ENCODE assay signal across 8 cellular contexts in the genomic region with DNA sequence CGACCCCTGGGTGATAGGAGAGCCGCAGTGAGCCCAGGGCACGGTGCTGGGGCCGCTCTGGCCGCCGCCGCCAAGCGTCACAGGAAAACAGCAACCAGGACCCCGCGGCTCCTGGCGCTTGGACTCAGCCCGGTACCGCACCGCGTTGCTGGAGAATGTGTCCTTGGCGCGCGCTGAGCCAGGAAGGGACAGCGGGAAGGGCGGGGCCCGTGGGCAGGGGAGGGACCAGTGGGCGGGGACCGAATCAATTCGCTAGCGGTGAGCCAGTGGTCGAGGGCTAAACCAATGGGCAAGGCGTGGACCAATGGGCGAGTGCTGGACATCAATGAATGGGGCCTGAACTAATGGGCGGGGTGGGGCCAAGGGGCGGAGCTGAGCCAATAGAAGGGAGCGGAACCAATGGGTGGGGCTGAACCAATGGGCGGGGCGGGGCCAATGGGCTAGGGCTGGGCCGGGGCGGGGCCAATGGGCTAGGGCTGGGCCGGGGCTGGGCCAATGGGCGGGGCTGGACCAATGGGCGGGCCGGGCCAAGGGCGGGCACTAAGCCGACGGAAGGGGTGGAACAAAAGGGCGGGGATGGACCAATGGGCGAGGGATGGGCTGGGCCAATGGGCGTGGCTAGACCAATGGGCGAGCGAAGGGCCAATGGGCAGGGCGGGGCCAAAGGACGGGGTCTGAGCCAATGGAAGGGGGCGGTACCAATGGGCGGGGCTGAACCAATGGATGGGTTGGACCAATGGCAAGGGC. TPM values are rescaled to one million over a fixed set of nuclear protein-coding genes. Genes with fewer than 3 reads are reported as not detected.
DNase-seq lines count a peak whose midpoint lies in the region; ATAC-seq and TF ChIP-seq lines count a peak whose summit lies in the region.

No MANE protein-coding gene starts in this region.

- peaks cover 7% of the 10 kb centered on the region for H3K79me1 ChIP-seq in trophoblast cell (ENCODE audit: low read length)

- no peaks in the 10 kb centered on the region for H3K36me3 Mint-ChIP-seq in type B pancreatic cell

- H2BK120ac ChIP-seq in trophoblast cell (ENCODE audit: insufficient read depth, low read length, poor library complexity): peak overlapping the region; percentile 45

- no peak overlapping the region for H2BK12ac ChIP-seq in trophoblast cell (ENCODE audit: low read length)

- H4K12ac ChIP-seq in trophoblast cell (ENCODE audit: low read depth, low read length): peak overlapping the region; percentile 65

- H3K18ac ChIP-seq in trophoblast cell (ENCODE audit: low read length): peak overlapping the region; percentile 51

- H3K4me2 ChIP-seq in SU-DHL-6 (ENCODE audit: low read depth, low read length, poor library complexity, severe bottlenecking) (peak overlapping the region; percentile 87), trophoblast cell (ENCODE audit: low read length) (peak overlapping the region; percentile 66)

- peak overlapping the region; percentile 72 for H3K4me3 ChIP-seq in SU-DHL-6 (ENCODE audit: insufficient read depth, low read length, poor library complexity, severe bottlenecking)
- peak overlapping the region; percentile 89 for H3K4me3 ChIP-seq in adipocyte (ENCODE audit: low read length)
- H3K4me3 ChIP-seq in heart left ventricle: peak overlapping the region; percentile 64 to 96 (median 81)
- peak overlapping the region; percentile 65 for H3K4me3 ChIP-seq in trophoblast cell (ENCODE audit: low read depth, low read length)

- no peak overlapping the region for H2BK5ac ChIP-seq in trophoblast cell (ENCODE audit: low read depth, low read length, poor library complexity)

- H3K27me3 ChIP-seq in SU-DHL-6 (ENCODE audit: low read length) (no peaks in the 10 kb centered on the region), adipocyte (replicated peaks; ENCODE audit: control insufficient read depth, insufficient read depth, low read length) (no peaks in the 10 kb centered on the region), heart left ventricle (no peaks in the 10 kb centered on the region), trophoblast cell (ENCODE audit: insufficient read depth, low read length) (no peaks in the 10 kb centered on the region)

- DNase-seq in GM10248 (ENCODE audit: extremely low spot score) (peak; percentile 100), NCI-H1105 treated with DMSO at 0.1 percent for 48 hours (lab: John Stamatoyannopoulos, UW) (peak; percentile 91), adipocyte (ENCODE audit: low read depth) (peak; percentile 100), heart left ventricle (peak; percentile 99 to 100 (median 99)), trophoblast cell (peak; percentile 99), type B pancreatic cell (ENCODE audit: extremely low spot score, unreplicated experiment) (peak; percentile 97)

- H3K9ac ChIP-seq in SU-DHL-6 (ENCODE audit: low read length) (peak overlapping the region; percentile 80), adipocyte (ENCODE audit: low read length) (peak overlapping the region; percentile 90), trophoblast cell (ENCODE audit: low read length) (no peak overlapping the region)

- no peak overlapping the region for H3K4ac ChIP-seq in trophoblast cell (ENCODE audit: low read depth, low read length)

- no peaks in the 10 kb centered on the region for H3K27me3 Mint-ChIP-seq in type B pancreatic cell

- H3K9me2 ChIP-seq in SU-DHL-6 (replicated peaks; ENCODE audit: insufficient read depth, low read length): no peaks in the 10 kb centered on the region

- peaks cover 11% of the 10 kb centered on the region for H3K4me1 Mint-ChIP-seq in type B pancreatic cell (ENCODE audit: unreplicated experiment)

- peak overlapping the region; percentile 92 for H3K27ac Mint-ChIP-seq in type B pancreatic cell

- whole genome bisulfite sequencing in heart left ventricle, 4 donors: 1% methylated on average over 36 to 51 of the region's 51 CpGs
- no CpG with 5 or more reads among the region's 51 CpGs for WGBS in trophoblast cell (ENCODE audit: extremely low coverage, insufficient coverage, insufficient read length)

- CTCF ChIA-PET in GM10248 (lab: Yijun Ruan, JAX): interaction anchor here (0.9 to 2.7 kb wide), 13 partner anchors 13 to 67 kb away, joined by 3 to 9 read pairs (median 4); partner anchors contain the start of gene FLYWCH2

- peak overlapping the region; percentile 72 for H3K27ac ChIP-seq in SU-DHL-6 (ENCODE audit: low read depth, low read length)
- H3K27ac ChIP-seq in heart left ventricle: peak overlapping the region; percentile 91 to 100 (median 97)
- H3K27ac ChIP-seq in trophoblast cell (ENCODE audit: low read depth, low read length): no peak overlapping the region

- no peaks in the 10 kb centered on the region for H3K9me3 Mint-ChIP-seq in type B pancreatic cell

- peak overlapping the region; percentile 1 for H2AFZ ChIP-seq in SU-DHL-6 (ENCODE audit: low read depth, low read length, severe bottlenecking)
- H2AFZ ChIP-seq in trophoblast cell (ENCODE audit: insufficient read depth, low read length, poor library complexity): peak overlapping the region; percentile 80

- H3K79me2 ChIP-seq in SU-DHL-6 (ENCODE audit: insufficient read depth, low read length): no peaks in the 10 kb centered on the region
- H3K79me2 ChIP-seq in trophoblast cell (ENCODE audit: control insufficient read depth, insufficient read depth, low read length, poor library complexity): peaks cover 5% of the 10 kb centered on the region

- H3K4me1 ChIP-seq in adipocyte (ENCODE audit: control insufficient read depth, insufficient read depth, low read length) (peaks cover 13% of the 10 kb centered on the region), heart left ventricle (peaks cover 0 to 23% (median 12%) of the 10 kb centered on the region in 12 donors), trophoblast cell (ENCODE audit: control insufficient read depth in 1 of 2, insufficient read depth in 2 of 2, low read length in 2 of 2) (peaks cover 0 to 2% of the 10 kb centered on the region in 2 experiments)

- H4K8ac ChIP-seq in trophoblast cell (ENCODE audit: low read depth, low read length): peak overlapping the region; percentile 72

- H4K20me1 ChIP-seq in SU-DHL-6 (ENCODE audit: low read depth, low read length): no peaks in the 10 kb centered on the region

- peak overlapping the region; percentile 64 for H2AK5ac ChIP-seq in trophoblast cell (ENCODE audit: low read length)

- POLR2A ChIA-PET in GM10248 (lab: Yijun Ruan, JAX): interaction anchor here (0.6 to 1.1 kb wide), 5 partner anchors 9 to 152 kb away, joined by 3 to 9 read pairs (median 3); partner anchors contain the start of gene FLYWCH2

- no peaks in the 10 kb centered on the region for H3K36me3 ChIP-seq in SU-DHL-6 (ENCODE audit: low read length)
- peaks cover 5% of the 10 kb centered on the region for H3K36me3 ChIP-seq in adipocyte (ENCODE audit: control insufficient read depth, insufficient read depth, low read length, severe bottlenecking)
- peaks cover 0 to 4% (median 0%) of the 10 kb centered on the region in 9 donors for H3K36me3 ChIP-seq in heart left ventricle
- H3K36me3 ChIP-seq in trophoblast cell (ENCODE audit: control insufficient read depth in 1 of 2, insufficient read depth in 2 of 2, low read length in 2 of 2): no peaks in the 10 kb centered on the region

- H3K14ac ChIP-seq in trophoblast cell (ENCODE audit: low read length): peak overlapping the region; percentile 87

- H3K23ac ChIP-seq in trophoblast cell (ENCODE audit: low read length): no peak overlapping the region

- H3K4me3 Mint-ChIP-seq in type B pancreatic cell: peak overlapping the region; percentile 98

- TF ChIP-seq CTCF in GM10248 (IDR thresholded peaks at IDR 0.05; ENCODE audit: control extremely low read depth, extremely low read depth, low read depth, missing control alignments) (no peak), SU-DHL-6 (IDR thresholded peaks at IDR 0.05; ENCODE audit: insufficient read depth, low read length, poor library complexity, severe bottlenecking) (no peak), heart left ventricle (IDR thresholded peaks at IDR 0.05) (no peak), type B pancreatic cell (conservative IDR thresholded peaks at IDR 0.05) (no peak)

- H3F3A ChIP-seq in SU-DHL-6 (ENCODE audit: insufficient read depth): peaks cover 9% of the 10 kb centered on the region

- intact Hi-C loops in heart left ventricle (cut with DNase I): loop anchor here in 9 of 10 donors (2.0 kb wide), 3 partner anchors 15 to 31 kb away; partner anchors contain the start of gene FLYWCH2 (in 8 of the 9)

- H4K91ac ChIP-seq in trophoblast cell (ENCODE audit: low read depth, low read length): peak overlapping the region; percentile 45

- ATAC-seq in HG02610 (IDR thresholded peaks at IDR 0.05; ENCODE audit: unreplicated experiment): peak; percentile 78
- peak; percentile 88 to 93 (median 91) for ATAC-seq in heart left ventricle

- no peaks in the 10 kb centered on the region for H3K9me3 ChIP-seq in SU-DHL-6 (ENCODE audit: insufficient read depth, low read length)
- H3K9me3 ChIP-seq in adipocyte (ENCODE audit: control insufficient read depth, low read length): no peaks in the 10 kb centered on the region
- no peaks in the 10 kb centered on the region for H3K9me3 ChIP-seq in heart left ventricle
- H3K9me3 ChIP-seq in trophoblast cell (ENCODE audit: insufficient read depth, low read depth, low read length): peaks cover 3% of the 10 kb centered on the region

- peak; percentile 96 to 99 for TF ChIP-seq POLR2A in heart left ventricle (IDR thresholded peaks at IDR 0.05)

RNA-seq across cellular contexts. Expression of gene FLYWCH1, which starts 6.3 kb away (rescaled TPM):
- total RNA-seq in heart left ventricle (10 to 100 TPM; 26.3 to 48.4 (median 34.2) TPM), type B pancreatic cell (ENCODE audit: low replicate concordance) (17.8 and 28.6 TPM in 2 replicates)
- 10 to 100 TPM; 28.3 to 29.1 TPM for polyA plus RNA-seq in heart left ventricle
- polyA plus RNA-seq in trophoblast cell (2013): 9.8 and 9.9 TPM in 2 replicates

RNA-seq across cellular contexts. Expression of gene FLYWCH2, which starts 22.4 kb away (rescaled TPM):
- 10 to 100 TPM; 20.1 to 64.1 (median 22.6) TPM for total RNA-seq in heart left ventricle
- 10 to 100 TPM; 35.3 to 53.4 TPM for polyA plus RNA-seq in heart left ventricle
- polyA plus RNA-seq in trophoblast cell (2013): 10.0 and 10.5 TPM in 2 replicates
- 43.1 and 45.9 TPM in 2 replicates for total RNA-seq in type B pancreatic cell (ENCODE audit: low replicate concordance)

RNA-seq across cellular contexts. Expression of gene PRSS22, which starts 47.4 kb away (rescaled TPM):
- total RNA-seq in heart left ventricle (not detected), type B pancreatic cell (ENCODE audit: low replicate concordance) (42.5 and 56.8 TPM in 2 replicates)
- polyA plus RNA-seq in heart left ventricle: not detected
- polyA plus RNA-seq in trophoblast cell (2013): 1.9 and 2.0 TPM in 2 replicates

RNA-seq across cellular contexts. Expression of gene KREMEN2, which starts 58.7 kb away (rescaled TPM):
- total RNA-seq in heart left ventricle: under 1 TPM in 1 of 9 donors, not detected in 8; 0.27 TPM
- polyA plus RNA-seq in heart left ventricle: not detected
- polyA plus RNA-seq in trophoblast cell (2013): 2.7 and 2.8 TPM in 2 replicates
- total RNA-seq in type B pancreatic cell (ENCODE audit: low replicate concordance): 4.5 and 7.7 TPM in 2 replicates

Comparison
In these comparisons a context has a peak if more than half of its experiments do, and no peak if none do; other contexts are left out.
1. RNA of gene PRSS22, which starts 47.4 kb away (total RNA-seq): 42.5 to 56.8 TPM in type B pancreatic cell; not detected in heart left ventricle; every median in the first group is over 10 times any median in the second.
2. Peak in every context shown above with its lines, with median percentiles within 50 percentile points of each other: DNase-seq and H3K4me3 ChIP-seq.